ENCODE assay signal across 8 cellular contexts in the genomic region with DNA sequence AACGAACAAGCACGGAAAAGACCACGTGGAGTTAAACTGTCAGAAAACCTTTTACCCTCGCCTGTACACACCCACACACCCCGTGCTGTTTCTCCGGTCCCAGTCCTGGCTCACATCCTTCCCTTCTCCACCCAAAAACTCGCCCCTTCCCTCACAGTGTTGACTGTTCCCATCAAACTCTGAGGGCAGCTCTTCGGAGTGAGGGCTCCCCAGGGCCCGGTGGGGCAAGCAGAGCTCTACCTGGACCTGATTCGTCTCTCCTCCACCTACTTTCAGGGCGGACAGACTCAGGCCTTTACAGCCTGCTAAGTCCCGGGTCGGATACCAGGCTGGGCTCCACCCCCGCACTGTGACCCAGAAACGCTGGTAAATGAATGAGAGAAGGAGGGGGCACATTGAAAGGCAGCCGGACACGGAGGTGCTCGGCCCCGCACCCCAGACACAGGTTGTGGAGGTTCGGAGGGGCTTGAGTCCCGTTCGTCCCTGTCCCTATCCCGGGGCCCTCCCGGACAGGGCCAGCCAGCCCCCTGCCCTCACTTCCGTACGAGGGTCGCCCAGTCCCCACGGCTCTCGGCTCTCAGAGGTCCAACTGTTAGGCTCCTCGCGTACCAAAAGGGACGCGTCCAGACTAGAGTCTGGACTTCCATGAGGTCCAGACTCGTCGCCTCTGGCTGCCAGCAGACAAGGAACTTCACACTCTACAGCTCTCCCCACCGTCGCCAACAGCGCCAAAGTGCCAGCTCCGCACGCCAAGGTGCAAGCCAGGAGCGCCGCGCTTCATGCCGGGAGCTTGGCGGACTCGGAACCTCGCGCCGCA. TPM values are rescaled to one million over a fixed set of nuclear protein-coding genes. Genes with fewer than 3 reads are reported as not detected.
DNase-seq lines count a peak whose midpoint lies in the region; FAIRE-seq and TF ChIP-seq lines count a peak whose summit lies in the region.

No MANE protein-coding gene starts in this region.

- H3K4me1 ChIP-seq in OCI-LY1 (ENCODE audit: insufficient read depth, low read length, severe bottlenecking), result peaks cover 4% of the 10 kb centered on the region
- H3K4me1 ChIP-seq in small intestine (ENCODE audit: control insufficient read depth in 2 of 2, insufficient read depth in 1 of 2, low read depth in 1 of 2, low read length in 1 of 2), result no peaks in the 10 kb centered on the region

- no peaks in the 10 kb centered on the region for H3F3A ChIP-seq in OCI-LY1 (ENCODE audit: insufficient read depth, low read length)

- peak; percentile 33 for DNase-seq in GM13977 (ENCODE audit: low spot score)
- DNase-seq in bronchial epithelial cell (ENCODE audit: low read depth), result peak; percentile 17
- DNase-seq in islet precursor cell, result peak; percentile 78
- peak; percentile 72 for DNase-seq in small intestine
- no peak for DNase-seq in NCI-H2196 (lab: John Stamatoyannopoulos, UW; ENCODE audit: unreplicated experiment)
- DNase-seq in DMS114 treated with DMSO at 0.1 percent for 48 hours (lab: John Stamatoyannopoulos, UW; ENCODE audit: unreplicated experiment), result no peak
- no peak for DNase-seq in NCI-H345 (lab: John Stamatoyannopoulos, UW)

- H3K4me3 ChIP-seq in OCI-LY1 (ENCODE audit: low read depth, low read length, poor library complexity, severe bottlenecking) (peak overlapping the region; percentile 41), bronchial epithelial cell (ENCODE audit: low read depth, low read length) (peak overlapping the region; percentile 35), small intestine (ENCODE audit: low read depth in 1 of 2, low read length in 2 of 2) (peak overlapping the region in 1 of 2 donors; percentile 21)

- H3K36me3 ChIP-seq in OCI-LY1 (ENCODE audit: insufficient read depth, low read length) (no peaks in the 10 kb centered on the region), bronchial epithelial cell (ENCODE audit: control insufficient read depth, insufficient read depth, low read length) (no peaks in the 10 kb centered on the region), small intestine (ENCODE audit: control insufficient read depth in 2 of 2, insufficient read depth in 2 of 2, low read length in 2 of 2) (no peaks in the 10 kb centered on the region)

- TF ChIP-seq CTCF in GM13977 (IDR thresholded peaks at IDR 0.05; ENCODE audit: extremely low read depth, insufficient read depth, missing control alignments) (no peak), OCI-LY1 (IDR thresholded peaks at IDR 0.05; ENCODE audit: low read length) (no peak), bronchial epithelial cell (IDR thresholded peaks at IDR 0.05; ENCODE audit: insufficient read depth, low read length, severe bottlenecking) (no peak)

- H2AFZ ChIP-seq in OCI-LY1 (ENCODE audit: low read length), result no peak overlapping the region

- no peak overlapping the region for H3K27ac ChIP-seq in OCI-LY1 (ENCODE audit: low read depth, low read length, poor library complexity, severe bottlenecking)
- H3K27ac ChIP-seq in small intestine (ENCODE audit: low read depth in 1 of 2, low read length in 1 of 2), result no peak overlapping the region

- in situ Hi-C loops in GM13977 (cut with MboI; ENCODE audit: low pct_unique_long_range_greater_than_20kb, low sequenced_read_pairs, unreplicated experiment), result no loop called here

- WGBS in small intestine, 3 donors, result 4 to 9% (median 8%) methylated on average over 49 of the region's 49 CpGs

- no peak overlapping the region for H3K9ac ChIP-seq in OCI-LY1 (ENCODE audit: low read length)

- H3K4me2 ChIP-seq in OCI-LY1 (ENCODE audit: low read length), result peak overlapping the region; percentile 42; the same call in 1 of the 2 replicates

- H3K79me2 ChIP-seq in OCI-LY1 (ENCODE audit: insufficient read depth, low read length), result no peaks in the 10 kb centered on the region

- FAIRE-seq in bronchial epithelial cell (lab: Jason Lieb, UNC), result no peak
- no peak for FAIRE-seq in small intestine (lab: Jason Lieb, UNC)

- no peaks in the 10 kb centered on the region for H3K9me2 ChIP-seq in OCI-LY1 (ENCODE audit: low read depth, low read length)

- H3K9me3 ChIP-seq in OCI-LY1 (ENCODE audit: low read length) (no peaks in the 10 kb centered on the region), small intestine (ENCODE audit: control insufficient read depth, low read depth) (no peaks in the 10 kb centered on the region)

- no peaks in the 10 kb centered on the region; the same call in 1 of the 2 replicates for H3K27me3 ChIP-seq in OCI-LY1 (ENCODE audit: insufficient read depth, low read length)
- H3K27me3 ChIP-seq in bronchial epithelial cell (ENCODE audit: control insufficient read depth, insufficient read depth, low read length), result no peaks in the 10 kb centered on the region
- no peaks in the 10 kb centered on the region for H3K27me3 ChIP-seq in small intestine (ENCODE audit: control insufficient read depth in 2 of 2, insufficient read depth in 2 of 2, low read length in 2 of 2)

- H4K20me1 ChIP-seq in OCI-LY1 (ENCODE audit: insufficient read depth, low read length), result no peaks in the 10 kb centered on the region

RNA-seq across cellular contexts. Expression of a gene that starts 31.7 kb away (rescaled TPM):
- total RNA-seq in bronchial epithelial cell, result 37.9 and 41.2 TPM in 2 replicates
- polyA plus RNA-seq in small intestine, result 100 to 1,000 TPM; 115 to 153 (median 144) TPM

Comparison
In these comparisons a context has a peak if more than half of its experiments do, and no peak if none do; other contexts are left out.
1. DNase-seq: peak in GM13977 (single experiment), bronchial epithelial cell (single experiment), islet precursor cell (single experiment) and small intestine (single experiment); none in NCI-H2196 (single experiment), DMS114 treated with DMSO at 0.1 percent for 48 hours (single experiment) and NCI-H345 (single experiment).